ENCODE assay signal across 1 cellular context in genomic region chr7:66681491-66682349, GRCh38.
TF ChIP-seq lines count a peak whose summit lies in the region.

No MANE protein-coding gene starts in this region.

TF ChIP-seq in K562, 482 proteins besides CTCF, POLR2A, EP300 and RAD21 (continued from another document and continues in another):
- TF ChIP-seq ARID3A (IDR thresholded peaks at IDR 0.05; ENCODE audit: borderline replicate concordance, low read depth, low read length) (no peak), ZKSCAN8 (CRISPR knock-in tag; IDR thresholded peaks at IDR 0.05) (no peak), GTF2B (IDR thresholded peaks at IDR 0.05; ENCODE audit: extremely low read depth, insufficient read length) (no peak), TEAD2 (tag; IDR thresholded peaks at IDR 0.05) (no peak), PYGO2 (tag; IDR thresholded peaks at IDR 0.05) (no peak), TEAD4 (IDR thresholded peaks at IDR 0.05; ENCODE audit: low read length) (peak; percentile 22; the same call in 1 of the 2 replicates), TEAD4 (CRISPR knock-in tag; IDR thresholded peaks at IDR 0.05; ENCODE audit: borderline replicate concordance) (no peak), MTA3 (IDR thresholded peaks at IDR 0.05; ENCODE audit: borderline replicate concordance) (peak; percentile 79), CCAR2 (IDR thresholded peaks at IDR 0.05; ENCODE audit: low read depth, low read length) (no peak), IRF1 (CRISPR knock-in tag; IDR thresholded peaks at IDR 0.05; ENCODE audit: borderline replicate concordance) (no peak), ARID4B (CRISPR knock-in tag; IDR thresholded peaks at IDR 0.05) (peak; percentile 75; the same call in 1 of the 2 replicates), NR1H2 (CRISPR knock-in tag; IDR thresholded peaks at IDR 0.05) (no peak), TRIM28 (IDR thresholded peaks at IDR 0.05) (peak; percentile 68; the same call in 1 of the 2 replicates), KLF6 (CRISPR knock-in tag; IDR thresholded peaks at IDR 0.05; ENCODE audit: borderline replicate concordance) (peak; percentile 14; the same call in 1 of the 2 replicates), CHCHD3 (CRISPR knock-in tag; IDR thresholded peaks at IDR 0.05) (no peak), MCM3 (IDR thresholded peaks at IDR 0.05) (no peak), E2F4 (CRISPR knock-in tag; IDR thresholded peaks at IDR 0.05; ENCODE audit: low read depth) (no peak), ZSCAN32 (CRISPR knock-in tag; IDR thresholded peaks at IDR 0.05) (no peak), SRSF1 (IDR thresholded peaks at IDR 0.05; ENCODE audit: low read depth, low read length) (no peak), PPARD (CRISPR knock-in tag; IDR thresholded peaks at IDR 0.05) (no peak), SREBF1 (IDR thresholded peaks at IDR 0.05; ENCODE audit: borderline replicate concordance, low read depth, low read length) (no peak), ZNF780A (CRISPR knock-in tag; IDR thresholded peaks at IDR 0.05) (no peak), U2AF2 (optimal IDR thresholded peaks at IDR 0.05; ENCODE audit: low read depth, low read length) (no peak), ZBTB2 (IDR thresholded peaks at IDR 0.05) (peak; percentile 86; the same call in 1 of the 2 replicates), FUS (optimal IDR thresholded peaks at IDR 0.05; ENCODE audit: low read depth, low read length) (no peak), THAP7 (CRISPR knock-in tag; IDR thresholded peaks at IDR 0.05) (0 out of 2 replicates have a peak, but pooled peaks have one; percentile 62), ZNF316 (IDR thresholded peaks at IDR 0.05) (no peak), ZNF23 (CRISPR knock-in tag; IDR thresholded peaks at IDR 0.05) (no peak), ZNF140 (CRISPR knock-in tag; IDR thresholded peaks at IDR 0.05) (no peak), HINFP (tag; conservative IDR thresholded peaks at IDR 0.05; ENCODE audit: low read depth) (no peak), ZNF655 (CRISPR knock-in tag; IDR thresholded peaks at IDR 0.05) (no peak), ZNF239 (CRISPR knock-in tag; IDR thresholded peaks at IDR 0.05) (no peak), MCM7 (IDR thresholded peaks at IDR 0.05) (no peak), NR2C2 (CRISPR knock-in tag; IDR thresholded peaks at IDR 0.05) (0 out of 2 replicates have a peak, but pooled peaks have one; percentile 39), NR2C2 (tag; IDR thresholded peaks at IDR 0.05) (peak; percentile 53; the same call in 1 of the 2 replicates), SMARCB1 (IDR thresholded peaks at IDR 0.05; ENCODE audit: insufficient read length, low read depth) (no peak), XRCC5 (IDR thresholded peaks at IDR 0.05; ENCODE audit: low read depth, low read length) (0 out of 2 replicates have a peak, but pooled peaks have one; percentile 28), PML (IDR thresholded peaks at IDR 0.05; ENCODE audit: low read length) (peak; percentile 86), PCBP1 (IDR thresholded peaks at IDR 0.05; ENCODE audit: low read depth, low read length, poor library complexity, severe bottlenecking) (no peak), CREB3 (tag; conservative IDR thresholded peaks at IDR 0.05; ENCODE audit: low read depth) (no peak), TAL1 (IDR thresholded peaks at IDR 0.05) (no peak), BMI1 (IDR thresholded peaks at IDR 0.05; ENCODE audit: low read length) (no peak), TRIM24 (IDR thresholded peaks at IDR 0.05) (no peak), HEY1 (CRISPR knock-in tag; IDR thresholded peaks at IDR 0.05; ENCODE audit: borderline replicate concordance) (no peak), ZNF121 (CRISPR knock-in tag; conservative IDR thresholded peaks at IDR 0.05) (no peak), ZBED1 (IDR thresholded peaks at IDR 0.05) (no peak; the same call in 1 of the 2 replicates), HES1 (IDR thresholded peaks at IDR 0.05; ENCODE audit: low read depth) (no peak), MIER1 (IDR thresholded peaks at IDR 0.05; ENCODE audit: low read depth) (no peak), ZNF717 (CRISPR knock-in tag; IDR thresholded peaks at IDR 0.05) (no peak), ZNF778 (CRISPR knock-in tag; IDR thresholded peaks at IDR 0.05) (no peak), ZNF143 (CRISPR knock-in tag; IDR thresholded peaks at IDR 0.05) (no peak), ZNF347 (CRISPR knock-in tag; IDR thresholded peaks at IDR 0.05; ENCODE audit: low read depth) (no peak), RBFOX2 (IDR thresholded peaks at IDR 0.05; ENCODE audit: low read depth, low read length) (peak; percentile 93), ZNF277 (CRISPR knock-in tag; IDR thresholded peaks at IDR 0.05; ENCODE audit: borderline replicate concordance) (no peak)
